In the genomic region with DNA sequence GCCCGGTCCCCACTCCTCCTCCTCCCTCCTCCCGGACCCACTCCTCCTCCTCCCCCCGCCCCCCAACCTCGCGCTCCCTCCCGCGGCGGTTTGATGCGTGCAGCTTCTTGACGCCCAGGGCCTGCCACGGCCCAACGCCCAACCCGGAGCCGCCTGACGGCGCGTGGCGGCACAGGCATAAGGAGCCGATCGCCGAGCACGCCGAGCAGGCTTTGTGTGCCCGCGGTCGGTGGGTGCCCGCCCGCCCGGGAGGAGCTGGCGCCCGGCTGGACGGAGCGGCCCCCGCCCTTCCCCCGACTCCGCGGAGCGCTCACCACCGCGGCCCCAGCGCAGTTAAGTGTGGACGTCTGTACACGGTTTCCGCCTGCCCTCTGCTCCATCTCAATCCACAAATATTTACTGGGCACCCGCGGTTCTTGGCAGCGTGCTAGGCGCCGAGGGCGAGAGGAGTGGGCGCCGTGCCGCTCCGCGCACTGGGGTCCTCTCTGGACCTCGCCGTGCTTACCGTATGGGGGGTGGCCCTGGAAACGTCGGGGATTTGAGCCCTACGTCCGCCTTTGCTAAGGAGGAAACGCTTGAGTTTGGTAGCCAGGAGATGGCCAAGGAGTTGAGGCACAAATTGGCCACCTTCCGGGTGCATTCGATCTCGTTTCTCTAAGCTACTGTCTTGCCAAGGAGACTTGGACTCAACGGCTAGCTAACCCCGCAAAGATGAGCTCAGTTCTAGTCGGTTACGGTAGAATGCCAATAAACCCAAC, we compare ENCODE assay signal across 8 cellular contexts. TPM values are rescaled to one million over a fixed set of nuclear protein-coding genes. Genes with fewer than 3 reads are reported as not detected.
DNase-seq lines count a peak whose midpoint lies in the region; ATAC-seq and TF ChIP-seq lines count a peak whose summit lies in the region.

No MANE protein-coding gene starts in this region.

- TF ChIP-seq RAD21 in Ishikawa (IDR thresholded peaks at IDR 0.05; ENCODE audit: low read depth), result no peak; the same call in 1 of the 2 replicates

- ATAC-seq in GM21526 (IDR thresholded peaks at IDR 0.05; ENCODE audit: low FRiP score, unreplicated experiment), result peak; percentile 54

- DNase-seq in D341Med (ENCODE audit: low spot score) (peak; percentile 96), OCI-M1 (lab: John Stamatoyannopoulos, UW) (peak; percentile 98), epithelial cell of proximal tubule (ENCODE audit: low read depth) (no peak), mucosa of gallbladder (ENCODE audit: low spot score) (peak; percentile 97)
- peak; percentile 95 for DNase-seq in activated T-cell treated with anti-CD3 and anti-CD28 coated beads, Interleukin-2, amount 50 U/mL, for 1 hour
- peak; percentile 94 to 96 for DNase-seq in stimulated activated CD8-positive, alpha-beta memory T cell treated with anti-CD3 and anti-CD28 coated beads, Interleukin-4, amount 100 ng/mL, for 1 hour (ENCODE audit: low read depth in 2 of 2, low spot score in 1 of 2)

- H3K4me3 ChIP-seq in epithelial cell of proximal tubule (ENCODE audit: low read depth, low read length), result peak overlapping the region; percentile 97

- peak; percentile 18; the same call in 1 of the 2 replicates for TF ChIP-seq EP300 in Ishikawa (IDR thresholded peaks at IDR 0.05; ENCODE audit: borderline replicate concordance)

- TF ChIP-seq CTCF in epithelial cell of proximal tubule (conservative IDR thresholded peaks at IDR 0.05; ENCODE audit: low read depth, low read length), result no peak

TF ChIP-seq in Ishikawa, 13 proteins besides CTCF, POLR2A, EP300 and RAD21:
- TF ChIP-seq ZBTB7A (IDR thresholded peaks at IDR 0.05; ENCODE audit: low read depth) (peak; percentile 83), YY1 (IDR thresholded peaks at IDR 0.05; ENCODE audit: low read depth) (peak; percentile 81), FOXM1 (IDR thresholded peaks at IDR 0.05; ENCODE audit: borderline replicate concordance, low read depth) (no peak), TAF1 (IDR thresholded peaks at IDR 0.05; ENCODE audit: low read depth) (peak; percentile 63), TEAD4 (IDR thresholded peaks at IDR 0.05) (0 out of 2 replicates have a peak, but pooled peaks have one; percentile 18), EGR1 (IDR thresholded peaks at IDR 0.05) (no peak), NFIC (IDR thresholded peaks at IDR 0.05) (no peak)
- TF ChIP-seq, protein P1, sequence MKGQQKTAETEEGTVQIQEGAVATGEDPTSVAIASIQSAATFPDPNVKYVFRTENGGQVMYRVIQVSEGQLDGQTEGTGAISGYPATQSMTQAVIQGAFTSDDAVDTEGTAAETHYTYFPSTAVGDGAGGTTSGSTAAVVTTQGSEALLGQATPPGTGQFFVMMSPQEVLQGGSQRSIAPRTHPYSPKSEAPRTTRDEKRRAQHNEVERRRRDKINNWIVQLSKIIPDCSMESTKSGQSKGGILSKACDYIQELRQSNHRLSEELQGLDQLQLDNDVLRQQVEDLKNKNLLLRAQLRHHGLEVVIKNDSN (IDR thresholded peaks at IDR 0.05), result peak; percentile 79
- TF ChIP-seq, protein P2, sequence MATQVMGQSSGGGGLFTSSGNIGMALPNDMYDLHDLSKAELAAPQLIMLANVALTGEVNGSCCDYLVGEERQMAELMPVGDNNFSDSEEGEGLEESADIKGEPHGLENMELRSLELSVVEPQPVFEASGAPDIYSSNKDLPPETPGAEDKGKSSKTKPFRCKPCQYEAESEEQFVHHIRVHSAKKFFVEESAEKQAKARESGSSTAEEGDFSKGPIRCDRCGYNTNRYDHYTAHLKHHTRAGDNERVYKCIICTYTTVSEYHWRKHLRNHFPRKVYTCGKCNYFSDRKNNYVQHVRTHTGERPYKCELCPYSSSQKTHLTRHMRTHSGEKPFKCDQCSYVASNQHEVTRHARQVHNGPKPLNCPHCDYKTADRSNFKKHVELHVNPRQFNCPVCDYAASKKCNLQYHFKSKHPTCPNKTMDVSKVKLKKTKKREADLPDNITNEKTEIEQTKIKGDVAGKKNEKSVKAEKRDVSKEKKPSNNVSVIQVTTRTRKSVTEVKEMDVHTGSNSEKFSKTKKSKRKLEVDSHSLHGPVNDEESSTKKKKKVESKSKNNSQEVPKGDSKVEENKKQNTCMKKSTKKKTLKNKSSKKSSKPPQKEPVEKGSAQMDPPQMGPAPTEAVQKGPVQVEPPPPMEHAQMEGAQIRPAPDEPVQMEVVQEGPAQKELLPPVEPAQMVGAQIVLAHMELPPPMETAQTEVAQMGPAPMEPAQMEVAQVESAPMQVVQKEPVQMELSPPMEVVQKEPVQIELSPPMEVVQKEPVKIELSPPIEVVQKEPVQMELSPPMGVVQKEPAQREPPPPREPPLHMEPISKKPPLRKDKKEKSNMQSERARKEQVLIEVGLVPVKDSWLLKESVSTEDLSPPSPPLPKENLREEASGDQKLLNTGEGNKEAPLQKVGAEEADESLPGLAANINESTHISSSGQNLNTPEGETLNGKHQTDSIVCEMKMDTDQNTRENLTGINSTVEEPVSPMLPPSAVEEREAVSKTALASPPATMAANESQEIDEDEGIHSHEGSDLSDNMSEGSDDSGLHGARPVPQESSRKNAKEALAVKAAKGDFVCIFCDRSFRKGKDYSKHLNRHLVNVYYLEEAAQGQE (IDR thresholded peaks at IDR 0.05; ENCODE audit: low read depth), result no peak
- TF ChIP-seq, protein P3, sequence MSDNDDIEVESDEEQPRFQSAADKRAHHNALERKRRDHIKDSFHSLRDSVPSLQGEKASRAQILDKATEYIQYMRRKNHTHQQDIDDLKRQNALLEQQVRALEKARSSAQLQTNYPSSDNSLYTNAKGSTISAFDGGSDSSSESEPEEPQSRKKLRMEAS (IDR thresholded peaks at IDR 0.05), result peak; percentile 94

RNA-seq across cellular contexts. Expression of a gene that starts 0.4 kb away (rescaled TPM):
- total RNA-seq in epithelial cell of proximal tubule (279 and 348 TPM in 2 replicates), mucosa of gallbladder (170 TPM)

RNA-seq across cellular contexts. Expression of a gene that starts 11.0 kb away (rescaled TPM):
- total RNA-seq in epithelial cell of proximal tubule (47.7 and 65.8 TPM in 2 replicates), mucosa of gallbladder (63.7 TPM)

RNA-seq across cellular contexts. Expression of a gene that starts 15.4 kb away (rescaled TPM):
- total RNA-seq in epithelial cell of proximal tubule, result 49.5 and 51.2 TPM in 2 replicates
- total RNA-seq in mucosa of gallbladder, result 57.8 TPM

RNA-seq across cellular contexts. Expression of a gene that starts 23.3 kb away (rescaled TPM):
- 19.4 and 26.4 TPM in 2 replicates for total RNA-seq in epithelial cell of proximal tubule
- total RNA-seq in mucosa of gallbladder, result 24.1 TPM

RNA-seq across cellular contexts. Expression of a gene that starts 23.6 kb away (rescaled TPM):
- total RNA-seq in epithelial cell of proximal tubule (6.9 and 19.9 TPM in 2 replicates), mucosa of gallbladder (48.0 TPM)
